8 cellular contexts compared by ENCODE assay signal in the genomic region with DNA sequence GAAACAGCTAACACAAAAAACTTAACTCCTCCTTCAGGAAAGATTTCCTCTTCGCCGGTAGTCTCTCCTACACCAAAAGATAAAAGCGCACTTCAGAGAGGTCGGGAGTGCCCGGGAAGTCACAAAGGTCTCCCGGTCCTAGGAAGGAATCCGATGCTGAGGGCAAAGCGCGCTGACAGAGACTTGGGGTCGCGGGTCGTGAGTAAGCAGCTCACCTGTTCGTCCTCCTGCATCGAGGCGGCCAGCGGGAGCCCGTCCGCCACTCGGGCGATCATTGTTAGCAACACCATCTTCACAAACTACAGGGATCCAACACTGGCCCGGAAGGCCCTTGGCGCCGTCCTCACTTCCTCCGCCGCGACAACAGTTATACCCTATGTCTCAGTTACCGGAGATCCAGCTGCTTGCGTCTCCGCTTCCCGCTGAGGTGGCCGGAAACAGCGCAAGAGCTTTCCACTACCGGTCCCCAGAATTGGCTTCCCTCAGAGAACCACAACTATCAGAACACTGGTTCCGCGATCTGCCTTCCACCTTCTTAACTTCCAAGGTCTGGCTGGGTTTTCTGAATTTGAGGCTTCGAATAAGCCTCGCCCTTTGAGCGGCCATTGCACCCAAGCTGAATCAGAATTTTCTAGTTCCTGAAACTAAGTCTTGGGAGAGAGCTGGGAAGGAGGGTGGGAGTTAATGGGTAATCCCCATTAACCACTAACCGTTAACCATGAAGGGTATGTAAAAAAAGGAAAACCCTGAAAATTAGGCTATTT. TPM values are rescaled to one million over a fixed set of nuclear protein-coding genes. Genes with fewer than 3 reads are reported as not detected.
DNase-seq lines count a peak whose midpoint lies in the region; ATAC-seq and TF ChIP-seq lines count a peak whose summit lies in the region.

SEC22B (minus strand) TSS at position 429 of the 764 bp plus-strand sequence; CDS start at position 290, 139 bp downstream.

- no peaks in the 10 kb centered on the region for H3K36me3 ChIP-seq in thoracic aorta

- peak within 1 kb of the TSS; percentile 90 for H3K4me3 ChIP-seq in GM12864 (ENCODE audit: low read depth, low read length)
- peak within 1 kb of the TSS; percentile 93 for H3K4me3 ChIP-seq in thoracic aorta

- peak within 1 kb of the TSS; percentile 100 for H3K4me3 Mint-ChIP-seq in activated naive CD8-positive, alpha-beta T cell
- H3K4me3 Mint-ChIP-seq in osteocyte (ENCODE audit: unreplicated experiment): peak within 1 kb of the TSS; percentile 91

- H3K9me3 ChIP-seq in thoracic aorta: no peaks in the 10 kb centered on the region

- DNase-seq in GM12864 (ENCODE audit: low read depth): peak; percentile 94
- peak; percentile 93 for DNase-seq in NCI-H1105 treated with DMSO at 0.1 percent for 48 hours (lab: John Stamatoyannopoulos, UW)
- peak; percentile 95 for DNase-seq in SKM-1 treated with dmso at 0.1 percent for 144 hours (lab: John Stamatoyannopoulos, UW; ENCODE audit: unreplicated experiment)
- DNase-seq in head of caudate nucleus: peak; percentile 80 to 95 (median 90)
- DNase-seq in osteocyte (ENCODE audit: extremely low spot score, unreplicated experiment): peak; percentile 94
- peak; percentile 60 for DNase-seq in thoracic aorta (ENCODE audit: low spot score)

- no peaks in the 10 kb centered on the region for H3K27me3 ChIP-seq in thoracic aorta (replicated peaks; ENCODE audit: insufficient read depth)

- peaks cover 5 to 14% of the 10 kb centered on the region in 2 donors for H3K4me1 ChIP-seq in thoracic aorta (ENCODE audit: control insufficient read depth in 1 of 2, low read depth in 2 of 2)

- intact Hi-C loops in head of caudate nucleus (cut with DNase I): no loop called here

- peaks cover 3% of the 10 kb centered on the region for H3K36me3 Mint-ChIP-seq in activated naive CD8-positive, alpha-beta T cell
- no peaks in the 10 kb centered on the region for H3K36me3 Mint-ChIP-seq in osteocyte (ENCODE audit: unreplicated experiment)

- peak; percentile 98 for ATAC-seq in HG02678 (IDR thresholded peaks at IDR 0.05; ENCODE audit: unreplicated experiment)
- peak; percentile 74 for ATAC-seq in thoracic aorta (ENCODE audit: insufficient number of reproducible peaks, low FRiP score, low read depth)

- TF ChIP-seq CTCF in GM12864 (IDR thresholded peaks at IDR 0.05; ENCODE audit: low read depth, low read length, missing control alignments): no peak
- no peak for TF ChIP-seq CTCF in osteocyte (IDR thresholded peaks at IDR 0.05)
- TF ChIP-seq CTCF in thoracic aorta (IDR thresholded peaks at IDR 0.05): no peak

- H3K27ac ChIP-seq in thoracic aorta: peak within 1 kb of the TSS; percentile 75 to 88

- no peaks in the 10 kb centered on the region for H3K9me3 Mint-ChIP-seq in activated naive CD8-positive, alpha-beta T cell (ENCODE audit: low read depth)
- H3K9me3 Mint-ChIP-seq in osteocyte (ENCODE audit: unreplicated experiment): no peaks in the 10 kb centered on the region

- H3K4me1 Mint-ChIP-seq in activated naive CD8-positive, alpha-beta T cell (ENCODE audit: low read depth): peaks cover 25% of the 10 kb centered on the region
- H3K4me1 Mint-ChIP-seq in osteocyte (ENCODE audit: unreplicated experiment): peaks cover 22% of the 10 kb centered on the region

- H3K27me3 Mint-ChIP-seq in activated naive CD8-positive, alpha-beta T cell: no peaks in the 10 kb centered on the region
- no peaks in the 10 kb centered on the region for H3K27me3 Mint-ChIP-seq in osteocyte (ENCODE audit: unreplicated experiment)

- H3K27ac Mint-ChIP-seq in activated naive CD8-positive, alpha-beta T cell: peak within 1 kb of the TSS; percentile 98
- peak within 1 kb of the TSS; percentile 97 for H3K27ac Mint-ChIP-seq in osteocyte (ENCODE audit: unreplicated experiment)

RNA-seq across cellular contexts. Expression of gene SEC22B, which starts in this region (rescaled TPM):
- 40.0 and 40.8 TPM in 2 replicates for total RNA-seq in osteocyte
- 10 to 100 TPM; 24.9 to 44.8 TPM for total RNA-seq in thoracic aorta

Comparison
In these comparisons a context has a peak if more than half of its experiments do, and no peak if none do; other contexts are left out.
1. Peak in every context shown above with its lines: DNase-seq, ATAC-seq, H3K4me3 ChIP-seq and H3K27ac ChIP-seq.